ENCODE assay signal across 8 cellular contexts in genomic region chr7:129952653-129953560, GRCh38.
DNase-seq lines count a peak whose midpoint lies in the region; ATAC-seq and TF ChIP-seq lines count a peak whose summit lies in the region.

TSS of gene UBE2H (minus strand) at chr7:129952960. CDS start at chr7:129952555, 405 bp downstream.

- peak; percentile 78 for TF ChIP-seq POLR2A in GM18526 (IDR thresholded peaks at IDR 0.05; ENCODE audit: extremely low read depth, insufficient read length)

- in situ Hi-C loops in T47D (cut with HindIII; ENCODE audit: low pct_unique_long_range_greater_than_20kb, low sequenced_read_pairs): no loop called here

- H3K4me1 ChIP-seq in iPS-20b (ENCODE audit: insufficient read depth, low read length): peaks cover 16% of the 10 kb centered on the region; the same call in 1 of the 2 replicates

- no peaks in the 10 kb centered on the region for H3K9me3 ChIP-seq in iPS-20b (ENCODE audit: insufficient read depth, low read depth, low read length)

- H3K4me3 ChIP-seq in iPS-20b (ENCODE audit: low read length): peak within 1 kb of the TSS; percentile 83
- H3K4me3 ChIP-seq in skin epidermis: peak within 1 kb of the TSS; percentile 71 to 96 (median 90)

- H3K27ac ChIP-seq in VCaP (peak within 1 kb of the TSS; percentile 97), iPS-20b (ENCODE audit: low read length) (peak within 1 kb of the TSS; percentile 55), skin epidermis (peak within 1 kb of the TSS; percentile 58 to 99 (median 94))

- TF ChIP-seq CTCF in VCaP (conservative IDR thresholded peaks at IDR 0.05): 0 out of 2 replicates have a peak, but pooled peaks have one; percentile 7

- peak within 1 kb of the TSS; percentile 98 for H3K9ac ChIP-seq in iPS-20b (ENCODE audit: low read depth, low read length)

- H3K36me3 ChIP-seq in iPS-20b (ENCODE audit: insufficient read depth, low read depth, low read length): no peaks in the 10 kb centered on the region

- DNase-seq in 8988T: peak; percentile 86
- DNase-seq in NCI-H2196 (lab: John Stamatoyannopoulos, UW; ENCODE audit: unreplicated experiment): peak; percentile 92
- DNase-seq in T47D (ENCODE audit: low read depth in 1 of 2, low spot score in 1 of 2): peak; percentile 66 to 89

- no peaks in the 10 kb centered on the region for H3K27me3 ChIP-seq in iPS-20b (ENCODE audit: insufficient read depth, low read length)

- ATAC-seq in HG03095 (IDR thresholded peaks at IDR 0.05; ENCODE audit: unreplicated experiment): peak; percentile 59

Comparison
In these comparisons a context has a peak if more than half of its experiments do, and no peak if none do; other contexts are left out.
1. Peak in every context shown above with its lines: DNase-seq, ATAC-seq, H3K4me3 ChIP-seq and H3K27ac ChIP-seq.